In the genomic region with DNA sequence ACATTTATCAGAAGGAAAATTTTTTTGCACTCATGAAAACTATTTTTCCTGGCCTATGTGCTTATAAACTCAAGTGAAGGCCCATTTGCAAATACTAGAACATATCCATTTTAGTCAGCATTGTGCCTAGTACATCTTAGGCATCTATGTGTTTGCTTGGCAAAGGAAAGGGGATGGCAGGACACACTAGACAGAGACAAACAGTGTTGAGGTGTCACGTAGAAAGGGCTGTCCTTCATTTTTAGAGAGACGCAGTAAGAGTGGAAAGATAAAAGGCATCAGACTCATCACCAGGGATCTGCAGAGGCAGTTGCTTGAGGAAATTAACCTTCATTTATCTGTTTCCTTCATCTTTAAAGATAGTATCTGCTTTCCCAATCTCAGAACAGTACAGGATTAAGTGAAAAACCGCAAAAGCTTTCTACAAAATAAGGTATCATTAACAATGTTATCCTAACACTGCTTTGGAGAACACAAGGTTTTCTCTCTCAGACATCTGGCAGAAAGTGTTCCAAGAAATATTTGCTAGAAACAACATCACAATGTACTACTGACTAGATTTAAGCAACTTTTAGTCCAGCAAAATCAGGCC, we compare ENCODE assay signal across 7 cellular contexts. TPM values are rescaled to one million over a fixed set of nuclear protein-coding genes. Genes with fewer than 3 reads are reported as not detected.
DNase-seq lines count a peak whose midpoint lies in the region; ATAC-seq and TF ChIP-seq lines count a peak whose summit lies in the region.

No MANE protein-coding gene starts in this region.

- H3K36me3 ChIP-seq in HEK293 (ENCODE audit: control insufficient read depth in 2 of 2, insufficient read depth in 1 of 2, low read length in 2 of 2): peaks cover 0 to 2% of the 10 kb centered on the region in 2 experiments; a peak in 1 of 3 replicates
- H3K36me3 ChIP-seq in hepatocyte (replicated peaks; ENCODE audit: insufficient read depth, low read depth): no peaks in the 10 kb centered on the region

- TF ChIP-seq CTCF in HEK293 (tag by site-specific recombination; IDR thresholded peaks at IDR 0.05) (no peak), hepatocyte (IDR thresholded peaks at IDR 0.05; ENCODE audit: poor library complexity) (no peak)

- peak overlapping the region; percentile 96 for H3K27ac ChIP-seq in HEK293 (ENCODE audit: extremely low read depth, low read depth, low read length)
- peak overlapping the region; percentile 98 for H3K27ac ChIP-seq in hepatocyte

- POLR2A ChIA-PET in HEK293 (lab: Yijun Ruan, JAX): no interaction called here
- POLR2A ChIA-PET in activated CD4-positive, alpha-beta memory T cell treated with anti-CD3 and anti-CD28 coated beads for 36 hours (lab: Charles Lee): no interaction called here

- no peak for DNase-seq in activated CD4-positive, alpha-beta memory T cell treated with anti-CD3 and anti-CD28 coated beads for 36 hours
- no peak for DNase-seq in hepatocyte (ENCODE audit: low spot score)
- DNase-seq in stimulated activated naive B cell treated with anti-CD40 and anti-IgM and Interleukin-4, amounts not matched to agents 10 μg/mL and 1 μg/mL and 100 μg/mL, for 72 hours: no peak
- DNase-seq in occipital lobe (lab: John Stamatoyannopoulos, UW): no peak
- no peak for DNase-seq in SK-N-DZ (ENCODE audit: low spot score)
- no peak for DNase-seq in NCI-H748 treated with DMSO at 0.1 percent for 48 hours (lab: John Stamatoyannopoulos, UW)

- H3K36me3 Mint-ChIP-seq in activated CD4-positive, alpha-beta memory T cell treated with anti-CD3 and anti-CD28 coated beads for 36 hours: peaks cover 11% of the 10 kb centered on the region
- H3K36me3 Mint-ChIP-seq in stimulated activated naive B cell treated with anti-CD40 and anti-IgM and Interleukin-4, amounts not matched to agents 10 μg/mL and 1 μg/mL and 100 μg/mL, for 72 hours: peaks cover 3 to 20% of the 10 kb centered on the region in 2 donors

- peak overlapping the region; percentile 93 for H3K4me3 Mint-ChIP-seq in activated CD4-positive, alpha-beta memory T cell treated with anti-CD3 and anti-CD28 coated beads for 36 hours
- peak overlapping the region; percentile 66 to 96 for H3K4me3 Mint-ChIP-seq in stimulated activated naive B cell treated with anti-CD40 and anti-IgM and Interleukin-4, amounts not matched to agents 10 μg/mL and 1 μg/mL and 100 μg/mL, for 72 hours

- H3K79me2 ChIP-seq in hepatocyte: peaks cover 50% of the 10 kb centered on the region

- H4K20me1 ChIP-seq in hepatocyte (ENCODE audit: insufficient read depth, poor library complexity, severe bottlenecking): peaks cover 21% of the 10 kb centered on the region

- peaks cover 39% of the 10 kb centered on the region for H3K4me1 ChIP-seq in HEK293 (ENCODE audit: control insufficient read depth, insufficient read depth, low read length)
- H3K4me1 ChIP-seq in hepatocyte (ENCODE audit: insufficient read depth): peaks cover 22% of the 10 kb centered on the region

- H3K9me3 ChIP-seq in HEK293 (ENCODE audit: control insufficient read depth, insufficient read depth, low read depth, low read length) (no peaks in the 10 kb centered on the region), hepatocyte (ENCODE audit: low read depth) (no peaks in the 10 kb centered on the region)

- H3K4me1 Mint-ChIP-seq in activated CD4-positive, alpha-beta memory T cell treated with anti-CD3 and anti-CD28 coated beads for 36 hours (ENCODE audit: low read depth): peaks cover 25% of the 10 kb centered on the region
- peaks cover 21 to 52% of the 10 kb centered on the region in 2 donors for H3K4me1 Mint-ChIP-seq in stimulated activated naive B cell treated with anti-CD40 and anti-IgM and Interleukin-4, amounts not matched to agents 10 μg/mL and 1 μg/mL and 100 μg/mL, for 72 hours

- peak overlapping the region; percentile 99 for H3K4me3 ChIP-seq in HEK293 (ENCODE audit: low read depth, low read length)
- peak overlapping the region; percentile 70 for H3K4me3 ChIP-seq in hepatocyte

- H3K27ac Mint-ChIP-seq in activated CD4-positive, alpha-beta memory T cell treated with anti-CD3 and anti-CD28 coated beads for 36 hours: peak overlapping the region; percentile 9
- H3K27ac Mint-ChIP-seq in stimulated activated naive B cell treated with anti-CD40 and anti-IgM and Interleukin-4, amounts not matched to agents 10 μg/mL and 1 μg/mL and 100 μg/mL, for 72 hours: no peak overlapping the region

- no peak for ATAC-seq in stimulated activated naive B cell treated with anti-CD40 and anti-IgM and Interleukin-4, amounts not matched to agents 10 μg/mL and 1 μg/mL and 100 μg/mL, for 72 hours (replicated peaks)

- H2AFZ ChIP-seq in hepatocyte: no peak overlapping the region

- WGBS in hepatocyte (ENCODE audit: low lambda C conversion rate, missing lambda C conversion rate): 42% methylated on average over 3 of the region's 3 CpGs

- CTCF ChIA-PET in HEK293 (lab: Yijun Ruan, JAX): no interaction called here
- CTCF ChIA-PET in activated CD4-positive, alpha-beta memory T cell treated with anti-CD3 and anti-CD28 coated beads for 36 hours (lab: Charles Lee): no interaction called here

- H3K27me3 ChIP-seq in hepatocyte: peaks cover 5% of the 10 kb centered on the region

- no peaks in the 10 kb centered on the region for H3K9me3 Mint-ChIP-seq in activated CD4-positive, alpha-beta memory T cell treated with anti-CD3 and anti-CD28 coated beads for 36 hours
- H3K9me3 Mint-ChIP-seq in stimulated activated naive B cell treated with anti-CD40 and anti-IgM and Interleukin-4, amounts not matched to agents 10 μg/mL and 1 μg/mL and 100 μg/mL, for 72 hours: no peaks in the 10 kb centered on the region

- H3K9me2 ChIP-seq in hepatocyte (replicated peaks; ENCODE audit: insufficient read depth): no peaks in the 10 kb centered on the region

- H3K4me2 ChIP-seq in hepatocyte: peak overlapping the region; percentile 88

- H3K27me3 Mint-ChIP-seq in activated CD4-positive, alpha-beta memory T cell treated with anti-CD3 and anti-CD28 coated beads for 36 hours: peaks cover 54% of the 10 kb centered on the region
- no peaks in the 10 kb centered on the region for H3K27me3 Mint-ChIP-seq in stimulated activated naive B cell treated with anti-CD40 and anti-IgM and Interleukin-4, amounts not matched to agents 10 μg/mL and 1 μg/mL and 100 μg/mL, for 72 hours

- intact Hi-C loops in activated CD4-positive, alpha-beta memory T cell treated with anti-CD3 and anti-CD28 coated beads for 36 hours (cut with micrococcal nuclease): loop anchor here (1.0 kb wide), 1 partner anchor 20 kb away; no protein-coding TSS in a partner anchor

TF ChIP-seq in HEK293, 187 proteins besides CTCF, POLR2A, EP300 and RAD21:
- TF ChIP-seq PRDM1 (tag by site-specific recombination; IDR thresholded peaks at IDR 0.05) (peak; percentile 77), GFI1B (tag by site-specific recombination; IDR thresholded peaks at IDR 0.05) (peak; percentile 45; the same call in 1 of the 2 replicates), ZNF175 (tag by site-specific recombination; IDR thresholded peaks at IDR 0.05) (no peak), ZEB2 (tag by site-specific recombination; IDR thresholded peaks at IDR 0.05) (no peak)

RNA-seq across cellular contexts. Expression of a gene that starts 2.1 kb away (rescaled TPM):
- total RNA-seq in activated CD4-positive, alpha-beta memory T cell treated with anti-CD3 and anti-CD28 coated beads for 36 hours: 10 to 100 TPM; 90.7 to 96.2 TPM
- 66.7 and 83.4 TPM in 2 replicates for total RNA-seq in hepatocyte
- polyA plus RNA-seq in hepatocyte: 218 and 237 TPM in 2 replicates
- total RNA-seq in occipital lobe: 4.5 TPM
- 28.5 and 40.9 TPM in 2 replicates for polyA plus RNA-seq in SK-N-DZ (2014; cell fraction: cytosol; rRNA removed)
- 24.2 and 32.7 TPM in 2 replicates for polyA plus RNA-seq in SK-N-DZ (2014; cell fraction: nucleus; rRNA removed)

RNA-seq across cellular contexts. Expression of a gene that starts 47.2 kb away (rescaled TPM):
- not detected for total RNA-seq in activated CD4-positive, alpha-beta memory T cell treated with anti-CD3 and anti-CD28 coated beads for 36 hours
- total RNA-seq in hepatocyte (0.48 and 3.6 TPM in 2 replicates), occipital lobe (6.7 TPM)
- 0.09 and 0.58 TPM in 2 replicates for polyA plus RNA-seq in hepatocyte
- 0.05 TPM in 1 of 2 replicates, not detected in the other for polyA plus RNA-seq in SK-N-DZ (2014; cell fraction: cytosol; rRNA removed)
- not detected in 2 replicates for polyA plus RNA-seq in SK-N-DZ (2014; cell fraction: nucleus; rRNA removed)

Comparison
In these comparisons a context has a peak if more than half of its experiments do, and no peak if none do; other contexts are left out.
1. RNA of a gene that starts 2.1 kb away (total RNA-seq): 90.7 to 96.2 TPM in activated CD4-positive, alpha-beta memory T cell treated with anti-CD3 and anti-CD28 coated beads for 36 hours and 66.7 to 83.4 TPM in hepatocyte; 4.5 TPM in occipital lobe (single experiment); every median in the first group is over 10 times any median in the second.